Comparison of ENCODE assay signal across 1 cellular context in the genomic region with DNA sequence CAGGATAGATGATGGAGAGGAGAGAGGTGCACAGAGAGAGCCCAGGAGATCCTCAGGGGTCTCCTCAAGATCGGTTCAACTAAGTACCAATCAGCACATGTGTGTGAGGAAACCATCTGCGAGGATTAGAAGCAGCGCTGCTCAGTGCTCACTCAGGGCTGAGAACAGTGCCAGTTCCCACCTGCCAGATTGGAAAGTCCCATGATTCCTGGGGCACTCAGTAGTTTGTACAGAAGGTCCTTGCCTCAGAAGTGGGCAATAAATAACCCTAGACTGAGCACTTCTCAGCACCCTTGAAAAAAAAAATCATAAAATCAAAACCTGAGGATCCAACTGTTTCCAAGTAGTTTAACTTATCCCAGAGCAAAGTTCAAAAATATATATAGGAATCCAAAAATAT.
TF ChIP-seq lines count a peak whose summit lies in the region.

No MANE protein-coding gene starts in this region.

TF ChIP-seq in H1, 55 proteins besides CTCF, POLR2A, EP300 and RAD21 (continued from another document):
- TF ChIP-seq SAP30 (IDR thresholded peaks at IDR 0.05; ENCODE audit: insufficient read depth, insufficient replicate concordance, low read length) (no peak), RFX5 (IDR thresholded peaks at IDR 0.05; ENCODE audit: borderline replicate concordance, low read depth, low read length) (no peak), SIN3A (conservative IDR thresholded peaks at IDR 0.05 in 1 of 2, IDR thresholded peaks at IDR 0.05 in 1 of 2; ENCODE audit: low read depth in 1 of 2, low read length in 2 of 2) (no peak), SRF (IDR thresholded peaks at IDR 0.05; ENCODE audit: low read depth, low read length) (no peak), CREB1 (IDR thresholded peaks at IDR 0.05) (no peak), HDAC2 (IDR thresholded peaks at IDR 0.05; ENCODE audit: borderline replicate concordance in 1 of 2, low read depth in 2 of 2, low read length in 2 of 2) (no peak), TBP (IDR thresholded peaks at IDR 0.05; ENCODE audit: low read depth, low read length) (no peak), BACH1 (IDR thresholded peaks at IDR 0.05; ENCODE audit: low read length) (no peak), TAF7 (optimal IDR thresholded peaks at IDR 0.05; ENCODE audit: borderline replicate concordance, low read depth, low read length) (no peak), EZH2 (IDR thresholded peaks at IDR 0.05; ENCODE audit: low read depth, low read length, severe bottlenecking) (no peak), PHF8 (conservative IDR thresholded peaks at IDR 0.05; ENCODE audit: low read depth, low read length) (no peak), YY1 (IDR thresholded peaks at IDR 0.05; ENCODE audit: low read depth, low read length) (no peak), ZNF274 (IDR thresholded peaks at IDR 0.05; ENCODE audit: borderline replicate concordance, extremely low read depth, low read length) (no peak)
- TF ChIP-seq, protein P1, sequence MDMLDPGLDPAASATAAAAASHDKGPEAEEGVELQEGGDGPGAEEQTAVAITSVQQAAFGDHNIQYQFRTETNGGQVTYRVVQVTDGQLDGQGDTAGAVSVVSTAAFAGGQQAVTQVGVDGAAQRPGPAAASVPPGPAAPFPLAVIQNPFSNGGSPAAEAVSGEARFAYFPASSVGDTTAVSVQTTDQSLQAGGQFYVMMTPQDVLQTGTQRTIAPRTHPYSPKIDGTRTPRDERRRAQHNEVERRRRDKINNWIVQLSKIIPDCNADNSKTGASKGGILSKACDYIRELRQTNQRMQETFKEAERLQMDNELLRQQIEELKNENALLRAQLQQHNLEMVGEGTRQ (IDR thresholded peaks at IDR 0.05; ENCODE audit: low read length), result no peak
